Comparison of ENCODE assay signal across 14 cellular contexts in genomic region chr3:113560845-113561623, GRCh38. TPM values are rescaled to one million over a fixed set of nuclear protein-coding genes. Genes with fewer than 3 reads are reported as not detected.
DNase-seq lines count a peak whose midpoint lies in the region; ATAC-seq and TF ChIP-seq lines count a peak whose summit lies in the region.
"Had no signal": no experiment of that assay in that cellular context is flagged by ENCODE, and none has a peak within 500 bp of the region (broad histone marks: within the 10 kb centered on the region; RNA-seq: fewer than 3 reads in every experiment).

No MANE protein-coding gene starts in this region.

- no peaks in the 10 kb centered on the region for H3K9me3 Mint-ChIP-seq in activated naive CD8-positive, alpha-beta T cell (ENCODE audit: low read depth)
- H3K9me3 Mint-ChIP-seq in activated naive CD8-positive, alpha-beta T cell treated with anti-CD3 and anti-CD28 coated beads for 36 hours: no peaks in the 10 kb centered on the region
- H3K9me3 Mint-ChIP-seq in stimulated activated naive CD8-positive, alpha-beta T cell treated with anti-CD3 and anti-CD28 coated beads, Interleukin-15, amount 100 ng/mL, for 72 hours: no peaks in the 10 kb centered on the region

- no peaks in the 10 kb centered on the region for H3K27me3 Mint-ChIP-seq in activated naive CD8-positive, alpha-beta T cell
- H3K27me3 Mint-ChIP-seq in activated naive CD8-positive, alpha-beta T cell treated with anti-CD3 and anti-CD28 coated beads for 36 hours: no peaks in the 10 kb centered on the region
- no peaks in the 10 kb centered on the region for H3K27me3 Mint-ChIP-seq in T-helper 17 cell
- H3K27me3 Mint-ChIP-seq in stimulated activated naive CD8-positive, alpha-beta T cell treated with anti-CD3 and anti-CD28 coated beads, Interleukin-15, amount 100 ng/mL, for 72 hours: no peaks in the 10 kb centered on the region

- no peak overlapping the region for H3K4me3 Mint-ChIP-seq in activated naive CD8-positive, alpha-beta T cell
- H3K4me3 Mint-ChIP-seq in activated naive CD8-positive, alpha-beta T cell treated with anti-CD3 and anti-CD28 coated beads for 36 hours: no peak overlapping the region
- H3K4me3 Mint-ChIP-seq in T-helper 17 cell: no peak overlapping the region
- H3K4me3 Mint-ChIP-seq in stimulated activated naive CD8-positive, alpha-beta T cell treated with anti-CD3 and anti-CD28 coated beads, Interleukin-15, amount 100 ng/mL, for 72 hours: no peak overlapping the region

- peak overlapping the region; percentile 3 for H3K27ac Mint-ChIP-seq in activated naive CD8-positive, alpha-beta T cell
- H3K27ac Mint-ChIP-seq in activated naive CD8-positive, alpha-beta T cell treated with anti-CD3 and anti-CD28 coated beads for 36 hours: no peak overlapping the region
- H3K27ac Mint-ChIP-seq in T-helper 17 cell: peak overlapping the region; percentile 93
- peak overlapping the region in 1 of 2 donors; percentile 35 for H3K27ac Mint-ChIP-seq in stimulated activated naive CD8-positive, alpha-beta T cell treated with anti-CD3 and anti-CD28 coated beads, Interleukin-15, amount 100 ng/mL, for 72 hours

- no peak overlapping the region for H3K4me3 ChIP-seq in fibroblast of pulmonary artery (replicated peaks; ENCODE audit: low read depth, low read length)
- H3K4me3 ChIP-seq: heart right ventricle, lung had no signal

- DNase-seq in activated naive CD8-positive, alpha-beta T cell treated with anti-CD3 and anti-CD28 coated beads for 36 hours: no peak
- DNase-seq in T-helper 17 cell (no peak), fibroblast of pulmonary artery (ENCODE audit: low read depth) (peak; percentile 75), renal cortical epithelial cell (ENCODE audit: low read depth) (peak; percentile 94), dedifferentiated amniotic fluid mesenchymal stem cell (ENCODE audit: extremely low spot score) (no peak), left ventricle myocardium superior (no peak)
- no peak for DNase-seq in stimulated activated naive CD8-positive, alpha-beta T cell treated with anti-CD3 and anti-CD28 coated beads, Interleukin-15, amount 100 ng/mL, for 72 hours
- DNase-seq: activated T-cell treated with anti-CD3 and anti-CD28 coated beads for 4 hours; heart right ventricle; NCI-H187; stimulated activated CD4-positive, alpha-beta T cell treated with anti-CD3 and anti-CD28 coated beads, Interleukin-4, amount 100 ng/mL, for 24 hours had no signal

- intact Hi-C loops in left ventricle myocardium superior (cut with micrococcal nuclease): no loop called here

- ATAC-seq in T-helper 17 cell (peak; percentile 69), left ventricle myocardium superior (no peak)
- ATAC-seq in stimulated activated naive CD8-positive, alpha-beta T cell treated with anti-CD3 and anti-CD28 coated beads, Interleukin-15, amount 100 ng/mL, for 72 hours: no peak
- ATAC-seq: heart right ventricle had no signal

- H3K36me3 Mint-ChIP-seq in activated naive CD8-positive, alpha-beta T cell: peaks cover 6% of the 10 kb centered on the region
- peaks cover 6% of the 10 kb centered on the region for H3K36me3 Mint-ChIP-seq in activated naive CD8-positive, alpha-beta T cell treated with anti-CD3 and anti-CD28 coated beads for 36 hours
- peaks cover 3% of the 10 kb centered on the region for H3K36me3 Mint-ChIP-seq in T-helper 17 cell (ENCODE audit: low read depth)

- no peak for TF ChIP-seq CTCF in fibroblast of pulmonary artery (IDR thresholded peaks at IDR 0.05; ENCODE audit: low read length, missing control alignments)

- H3K9me3 ChIP-seq in T-helper 17 cell (ENCODE audit: control insufficient read depth, low read length, poor library complexity, severe bottlenecking): no peaks in the 10 kb centered on the region
- H3K9me3 ChIP-seq: heart right ventricle had no signal

- H3K4me1 Mint-ChIP-seq in activated naive CD8-positive, alpha-beta T cell (ENCODE audit: low read depth): peaks cover 56% of the 10 kb centered on the region
- H3K4me1 Mint-ChIP-seq in activated naive CD8-positive, alpha-beta T cell treated with anti-CD3 and anti-CD28 coated beads for 36 hours: peaks cover 29% of the 10 kb centered on the region
- H3K4me1 Mint-ChIP-seq in T-helper 17 cell: peaks cover 41% of the 10 kb centered on the region
- peaks cover 9% of the 10 kb centered on the region for H3K4me1 Mint-ChIP-seq in stimulated activated naive CD8-positive, alpha-beta T cell treated with anti-CD3 and anti-CD28 coated beads, Interleukin-15, amount 100 ng/mL, for 72 hours

RNA-seq across cellular contexts. Expression of gene SIDT1, which starts 28.7 kb away (rescaled TPM):
- 10 to 100 TPM; 18.0 to 19.9 TPM for total RNA-seq in activated naive CD8-positive, alpha-beta T cell treated with anti-CD3 and anti-CD28 coated beads for 36 hours
- total RNA-seq in T-helper 17 cell (10 to 100 TPM; 53.8 to 62.5 TPM), renal cortical epithelial cell (under 0.01 and 0.52 TPM in 2 replicates), left ventricle myocardium superior (0.47 TPM)
- total RNA-seq: G401 had no signal

RNA-seq across cellular contexts. Expression of gene SPICE1, which starts 46.1 kb away (rescaled TPM):
- 10 to 100 TPM; 21.4 to 26.9 TPM for total RNA-seq in activated naive CD8-positive, alpha-beta T cell treated with anti-CD3 and anti-CD28 coated beads for 36 hours
- total RNA-seq in T-helper 17 cell (10 to 100 TPM; 13.7 to 16.1 TPM), renal cortical epithelial cell (8.7 and 19.3 TPM in 2 replicates), left ventricle myocardium superior (4.8 TPM)

Comparison
In these comparisons a context has a peak if more than half of its experiments do, and no peak if none do; other contexts are left out.
1. DNase-seq: peak in fibroblast of pulmonary artery (single experiment) and renal cortical epithelial cell (single experiment); none in activated naive CD8-positive, alpha-beta T cell treated with anti-CD3 and anti-CD28 coated beads for 36 hours (single experiment), T-helper 17 cell (0 of 3), dedifferentiated amniotic fluid mesenchymal stem cell (single experiment), left ventricle myocardium superior (single experiment) and stimulated activated naive CD8-positive, alpha-beta T cell treated with anti-CD3 and anti-CD28 coated beads, Interleukin-15, amount 100 ng/mL, for 72 hours (0 of 2).
2. RNA of gene SIDT1, which starts 28.7 kb away (total RNA-seq): 53.8 to 62.5 TPM in T-helper 17 cell and 18.0 to 19.9 TPM in activated naive CD8-positive, alpha-beta T cell treated with anti-CD3 and anti-CD28 coated beads for 36 hours; 0.47 TPM in left ventricle myocardium superior (single experiment) and under 0.01 to 0.52 TPM in renal cortical epithelial cell; every median in the first group is over 10 times any median in the second.